Comparison of ENCODE assay signal across 13 cellular contexts in genomic region chr4:85707591-85707990, GRCh38.
DNase-seq lines count a peak whose midpoint lies in the region; ATAC-seq lines count a peak whose summit lies in the region.
"Had no signal": no experiment of that assay in that cellular context is flagged by ENCODE, and none has a peak within 500 bp of the region (broad histone marks: within the 10 kb centered on the region; RNA-seq: fewer than 3 reads in every experiment).

No MANE protein-coding gene starts in this region.

- DNase-seq in lung microvascular endothelial cell (ENCODE audit: low read depth in 2 of 2) (peak; percentile 12 to 73), NCI-H2107 treated with DMSO at 0.1 percent for 48 hours (lab: John Stamatoyannopoulos, UW; ENCODE audit: unreplicated experiment) (no peak), NCI-H187 (lab: John Stamatoyannopoulos, UW) (no peak)
- no peak for DNase-seq in activated CD8-positive, alpha-beta memory T cell treated with anti-CD3 and anti-CD28 coated beads, Interleukin-2, amount 50 U/mL, for 4 hours
- DNase-seq in stimulated activated CD4-positive, alpha-beta T cell treated with anti-CD3 and anti-CD28 coated beads, Interleukin-4, amount 100 ng/mL, for 1 hour: no peak
- DNase-seq: activated CD4-positive, alpha-beta T cell treated with anti-CD3 and anti-CD28 coated beads for 48 hours; GDM1; glutamatergic neuron; stimulated activated CD4-positive, alpha-beta T cell treated with anti-CD3 and anti-CD28 coated beads, Interleukin-4, amount 100 ng/mL, for 4 hours; uterus had no signal

- ATAC-seq in GM18519 (IDR thresholded peaks at IDR 0.05; ENCODE audit: low FRiP score, unreplicated experiment) (peak; percentile 93), GM21717 (IDR thresholded peaks at IDR 0.05; ENCODE audit: unreplicated experiment) (peak; percentile 85), HG03439 (IDR thresholded peaks at IDR 0.05; ENCODE audit: unreplicated experiment) (peak; percentile 80)

Comparison
In these comparisons a context has a peak if more than half of its experiments do, and no peak if none do; other contexts are left out.
1. DNase-seq: peak in lung microvascular endothelial cell (2 of 2); none in activated CD8-positive, alpha-beta memory T cell treated with anti-CD3 and anti-CD28 coated beads, Interleukin-2, amount 50 U/mL, for 4 hours (single experiment), stimulated activated CD4-positive, alpha-beta T cell treated with anti-CD3 and anti-CD28 coated beads, Interleukin-4, amount 100 ng/mL, for 1 hour (single experiment), NCI-H2107 treated with DMSO at 0.1 percent for 48 hours (single experiment) and NCI-H187 (0 of 2).
2. Peak in every context shown above with its lines, with median percentiles within 50 percentile points of each other: ATAC-seq.